In the genomic region with DNA sequence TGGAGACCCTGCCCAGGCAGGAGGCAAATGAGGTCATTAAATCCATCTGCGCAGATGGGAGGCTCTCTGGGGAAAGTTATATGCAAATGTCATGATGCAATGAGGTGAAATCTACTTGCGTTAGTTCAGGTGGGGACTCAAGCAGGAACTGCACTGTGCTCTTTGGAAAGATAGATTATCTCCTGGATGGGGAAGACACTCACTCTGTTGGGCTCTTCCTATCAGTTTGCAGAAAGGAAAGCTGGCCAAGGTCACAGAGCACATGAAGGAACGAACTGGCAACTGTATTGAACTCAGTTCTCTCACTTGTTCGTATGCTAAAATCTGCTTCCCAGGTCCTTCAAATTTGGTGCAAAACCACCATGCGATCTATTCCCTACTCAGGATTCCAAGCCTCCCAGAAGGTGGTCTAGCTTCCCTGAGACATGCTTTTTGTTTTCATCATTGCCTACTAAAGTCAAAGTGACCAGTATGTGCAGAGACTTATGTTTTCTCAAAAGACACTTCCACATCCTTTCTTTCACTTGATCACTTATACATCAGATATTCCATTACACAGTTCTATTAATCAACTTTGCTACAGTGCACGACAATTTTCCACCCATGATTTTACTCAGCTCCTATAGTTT, we compare ENCODE assay signal across 1 cellular context.
TF ChIP-seq lines count a peak whose summit lies in the region.

No MANE protein-coding gene starts in this region.

TF ChIP-seq in K562, 482 proteins besides CTCF, POLR2A, EP300 and RAD21 (continued from another document):
- TF ChIP-seq TEAD4 (IDR thresholded peaks at IDR 0.05; ENCODE audit: low read length) (peak; percentile 75), TEAD4 (CRISPR knock-in tag; IDR thresholded peaks at IDR 0.05; ENCODE audit: borderline replicate concordance) (no peak), ZNF232 (CRISPR knock-in tag; IDR thresholded peaks at IDR 0.05) (no peak), GABPB1 (CRISPR knock-in tag; IDR thresholded peaks at IDR 0.05) (no peak), POLR3G (IDR thresholded peaks at IDR 0.05; ENCODE audit: extremely low read depth, insufficient read length, insufficient replicate concordance) (no peak), LCOR (CRISPR knock-in tag; IDR thresholded peaks at IDR 0.05) (no peak), BRF1 (IDR thresholded peaks at IDR 0.05; ENCODE audit: borderline replicate concordance, extremely low read depth, insufficient read length) (no peak), TGIF2 (CRISPR knock-in tag; IDR thresholded peaks at IDR 0.05) (no peak), ZFP36 (IDR thresholded peaks at IDR 0.05; ENCODE audit: low read depth, low read length, partially characterized antibody) (no peak), CBX2 (IDR thresholded peaks at IDR 0.05; ENCODE audit: insufficient read depth, low read length, poor library complexity, severe bottlenecking) (no peak), C11orf30 (IDR thresholded peaks at IDR 0.05; ENCODE audit: low read depth) (no peak), ZFP1 (CRISPR knock-in tag; IDR thresholded peaks at IDR 0.05) (no peak), MAZ (CRISPR knock-in tag; conservative IDR thresholded peaks at IDR 0.05 in 1 of 2, IDR thresholded peaks at IDR 0.05 in 1 of 2) (peak in 1 of 2 experiments; percentile 68; a peak in 2 of 4 replicates), KLF10 (CRISPR knock-in tag; IDR thresholded peaks at IDR 0.05) (no peak), ARID2 (IDR thresholded peaks at IDR 0.05) (no peak), POLR2B (IDR thresholded peaks at IDR 0.05; ENCODE audit: low read depth, partially characterized antibody) (no peak), ZNF146 (CRISPR knock-in tag; IDR thresholded peaks at IDR 0.05; ENCODE audit: unreplicated experiment) (no peak), HNRNPLL (IDR thresholded peaks at IDR 0.05; ENCODE audit: low read depth, low read length, poor library complexity, severe bottlenecking) (no peak), PTTG1 (tag; IDR thresholded peaks at IDR 0.05; ENCODE audit: low read depth) (no peak), STAG1 (CRISPR knock-in tag; IDR thresholded peaks at IDR 0.05; ENCODE audit: borderline replicate concordance) (no peak), ATF7 (IDR thresholded peaks at IDR 0.05) (peak; percentile 99), MECOM (CRISPR knock-in tag; IDR thresholded peaks at IDR 0.05) (peak; percentile 99), FIP1L1 (IDR thresholded peaks at IDR 0.05; ENCODE audit: low read depth, low read length, poor library complexity, severe bottlenecking) (no peak), MXI1 (IDR thresholded peaks at IDR 0.05; ENCODE audit: low read depth, low read length) (no peak), HMGN3 (IDR thresholded peaks at IDR 0.05; ENCODE audit: borderline replicate concordance, extremely low read depth, insufficient read length, low read depth, low read length) (peak; percentile 36), FOXK2 (conservative IDR thresholded peaks at IDR 0.05 in 1 of 2, IDR thresholded peaks at IDR 0.05 in 1 of 2; ENCODE audit: low read depth in 2 of 2) (peak; percentile 31 to 51; a peak in 1 of 4 replicates), ZSCAN32 (CRISPR knock-in tag; IDR thresholded peaks at IDR 0.05) (peak; percentile 97), ZNF561 (CRISPR knock-in tag; conservative IDR thresholded peaks at IDR 0.05) (no peak), KAT7 (CRISPR knock-in tag; IDR thresholded peaks at IDR 0.05; ENCODE audit: borderline replicate concordance) (no peak)
- TF ChIP-seq, protein P1, sequence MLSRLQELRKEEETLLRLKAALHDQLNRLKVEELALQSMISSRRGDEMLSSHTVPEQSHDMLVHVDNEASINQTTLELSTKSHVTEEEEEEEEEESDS (CRISPR knock-in tag; IDR thresholded peaks at IDR 0.05), result no peak
- TF ChIP-seq, protein P2, sequence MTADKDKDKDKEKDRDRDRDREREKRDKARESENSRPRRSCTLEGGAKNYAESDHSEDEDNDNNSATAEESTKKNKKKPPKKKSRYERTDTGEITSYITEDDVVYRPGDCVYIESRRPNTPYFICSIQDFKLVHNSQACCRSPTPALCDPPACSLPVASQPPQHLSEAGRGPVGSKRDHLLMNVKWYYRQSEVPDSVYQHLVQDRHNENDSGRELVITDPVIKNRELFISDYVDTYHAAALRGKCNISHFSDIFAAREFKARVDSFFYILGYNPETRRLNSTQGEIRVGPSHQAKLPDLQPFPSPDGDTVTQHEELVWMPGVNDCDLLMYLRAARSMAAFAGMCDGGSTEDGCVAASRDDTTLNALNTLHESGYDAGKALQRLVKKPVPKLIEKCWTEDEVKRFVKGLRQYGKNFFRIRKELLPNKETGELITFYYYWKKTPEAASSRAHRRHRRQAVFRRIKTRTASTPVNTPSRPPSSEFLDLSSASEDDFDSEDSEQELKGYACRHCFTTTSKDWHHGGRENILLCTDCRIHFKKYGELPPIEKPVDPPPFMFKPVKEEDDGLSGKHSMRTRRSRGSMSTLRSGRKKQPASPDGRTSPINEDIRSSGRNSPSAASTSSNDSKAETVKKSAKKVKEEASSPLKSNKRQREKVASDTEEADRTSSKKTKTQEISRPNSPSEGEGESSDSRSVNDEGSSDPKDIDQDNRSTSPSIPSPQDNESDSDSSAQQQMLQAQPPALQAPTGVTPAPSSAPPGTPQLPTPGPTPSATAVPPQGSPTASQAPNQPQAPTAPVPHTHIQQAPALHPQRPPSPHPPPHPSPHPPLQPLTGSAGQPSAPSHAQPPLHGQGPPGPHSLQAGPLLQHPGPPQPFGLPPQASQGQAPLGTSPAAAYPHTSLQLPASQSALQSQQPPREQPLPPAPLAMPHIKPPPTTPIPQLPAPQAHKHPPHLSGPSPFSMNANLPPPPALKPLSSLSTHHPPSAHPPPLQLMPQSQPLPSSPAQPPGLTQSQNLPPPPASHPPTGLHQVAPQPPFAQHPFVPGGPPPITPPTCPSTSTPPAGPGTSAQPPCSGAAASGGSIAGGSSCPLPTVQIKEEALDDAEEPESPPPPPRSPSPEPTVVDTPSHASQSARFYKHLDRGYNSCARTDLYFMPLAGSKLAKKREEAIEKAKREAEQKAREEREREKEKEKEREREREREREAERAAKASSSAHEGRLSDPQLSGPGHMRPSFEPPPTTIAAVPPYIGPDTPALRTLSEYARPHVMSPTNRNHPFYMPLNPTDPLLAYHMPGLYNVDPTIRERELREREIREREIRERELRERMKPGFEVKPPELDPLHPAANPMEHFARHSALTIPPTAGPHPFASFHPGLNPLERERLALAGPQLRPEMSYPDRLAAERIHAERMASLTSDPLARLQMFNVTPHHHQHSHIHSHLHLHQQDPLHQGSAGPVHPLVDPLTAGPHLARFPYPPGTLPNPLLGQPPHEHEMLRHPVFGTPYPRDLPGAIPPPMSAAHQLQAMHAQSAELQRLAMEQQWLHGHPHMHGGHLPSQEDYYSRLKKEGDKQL (CRISPR knock-in tag; IDR thresholded peaks at IDR 0.05; ENCODE audit: borderline replicate concordance), result no peak
- TF ChIP-seq, protein P3, sequence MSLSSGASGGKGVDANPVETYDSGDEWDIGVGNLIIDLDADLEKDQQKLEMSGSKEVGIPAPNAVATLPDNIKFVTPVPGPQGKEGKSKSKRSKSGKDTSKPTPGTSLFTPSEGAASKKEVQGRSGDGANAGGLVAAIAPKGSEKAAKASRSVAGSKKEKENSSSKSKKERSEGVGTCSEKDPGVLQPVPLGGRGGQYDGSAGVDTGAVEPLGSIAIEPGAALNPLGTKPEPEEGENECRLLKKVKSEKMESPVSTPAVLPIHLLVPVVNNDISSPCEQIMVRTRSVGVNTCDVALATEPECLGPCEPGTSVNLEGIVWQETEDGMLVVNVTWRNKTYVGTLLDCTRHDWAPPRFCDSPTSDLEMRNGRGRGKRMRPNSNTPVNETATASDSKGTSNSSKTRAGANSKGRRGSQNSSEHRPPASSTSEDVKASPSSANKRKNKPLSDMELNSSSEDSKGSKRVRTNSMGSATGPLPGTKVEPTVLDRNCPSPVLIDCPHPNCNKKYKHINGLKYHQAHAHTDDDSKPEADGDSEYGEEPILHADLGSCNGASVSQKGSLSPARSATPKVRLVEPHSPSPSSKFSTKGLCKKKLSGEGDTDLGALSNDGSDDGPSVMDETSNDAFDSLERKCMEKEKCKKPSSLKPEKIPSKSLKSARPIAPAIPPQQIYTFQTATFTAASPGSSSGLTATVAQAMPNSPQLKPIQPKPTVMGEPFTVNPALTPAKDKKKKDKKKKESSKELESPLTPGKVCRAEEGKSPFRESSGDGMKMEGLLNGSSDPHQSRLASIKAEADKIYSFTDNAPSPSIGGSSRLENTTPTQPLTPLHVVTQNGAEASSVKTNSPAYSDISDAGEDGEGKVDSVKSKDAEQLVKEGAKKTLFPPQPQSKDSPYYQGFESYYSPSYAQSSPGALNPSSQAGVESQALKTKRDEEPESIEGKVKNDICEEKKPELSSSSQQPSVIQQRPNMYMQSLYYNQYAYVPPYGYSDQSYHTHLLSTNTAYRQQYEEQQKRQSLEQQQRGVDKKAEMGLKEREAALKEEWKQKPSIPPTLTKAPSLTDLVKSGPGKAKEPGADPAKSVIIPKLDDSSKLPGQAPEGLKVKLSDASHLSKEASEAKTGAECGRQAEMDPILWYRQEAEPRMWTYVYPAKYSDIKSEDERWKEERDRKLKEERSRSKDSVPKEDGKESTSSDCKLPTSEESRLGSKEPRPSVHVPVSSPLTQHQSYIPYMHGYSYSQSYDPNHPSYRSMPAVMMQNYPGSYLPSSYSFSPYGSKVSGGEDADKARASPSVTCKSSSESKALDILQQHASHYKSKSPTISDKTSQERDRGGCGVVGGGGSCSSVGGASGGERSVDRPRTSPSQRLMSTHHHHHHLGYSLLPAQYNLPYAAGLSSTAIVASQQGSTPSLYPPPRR (CRISPR knock-in tag; IDR thresholded peaks at IDR 0.05; ENCODE audit: borderline replicate concordance), result no peak
- TF ChIP-seq, protein P4, sequence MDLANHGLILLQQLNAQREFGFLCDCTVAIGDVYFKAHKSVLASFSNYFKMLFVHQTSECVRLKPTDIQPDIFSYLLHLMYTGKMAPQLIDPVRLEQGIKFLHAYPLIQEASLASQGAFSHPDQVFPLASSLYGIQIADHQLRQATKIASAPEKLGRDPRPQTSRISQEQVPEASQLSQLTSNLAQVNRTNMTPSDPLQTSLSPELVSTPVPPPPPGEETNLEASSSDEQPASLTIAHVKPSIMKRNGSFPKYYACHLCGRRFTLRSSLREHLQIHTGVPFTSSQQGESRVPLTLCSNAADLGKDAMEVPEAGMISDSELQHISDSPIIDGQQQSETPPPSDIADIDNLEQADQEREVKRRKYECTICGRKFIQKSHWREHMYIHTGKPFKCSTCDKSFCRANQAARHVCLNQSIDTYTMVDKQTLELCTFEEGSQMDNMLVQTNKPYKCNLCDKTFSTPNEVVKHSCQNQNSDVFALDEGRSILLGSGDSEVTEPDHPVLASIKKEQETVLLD (IDR thresholded peaks at IDR 0.05), result no peak
- TF ChIP-seq, protein P5, sequence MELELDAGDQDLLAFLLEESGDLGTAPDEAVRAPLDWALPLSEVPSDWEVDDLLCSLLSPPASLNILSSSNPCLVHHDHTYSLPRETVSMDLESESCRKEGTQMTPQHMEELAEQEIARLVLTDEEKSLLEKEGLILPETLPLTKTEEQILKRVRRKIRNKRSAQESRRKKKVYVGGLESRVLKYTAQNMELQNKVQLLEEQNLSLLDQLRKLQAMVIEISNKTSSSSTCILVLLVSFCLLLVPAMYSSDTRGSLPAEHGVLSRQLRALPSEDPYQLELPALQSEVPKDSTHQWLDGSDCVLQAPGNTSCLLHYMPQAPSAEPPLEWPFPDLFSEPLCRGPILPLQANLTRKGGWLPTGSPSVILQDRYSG (tag; conservative IDR thresholded peaks at IDR 0.05; ENCODE audit: low read depth), result no peak
